Comparison of ENCODE assay signal across 25 cellular contexts in the genomic region with DNA sequence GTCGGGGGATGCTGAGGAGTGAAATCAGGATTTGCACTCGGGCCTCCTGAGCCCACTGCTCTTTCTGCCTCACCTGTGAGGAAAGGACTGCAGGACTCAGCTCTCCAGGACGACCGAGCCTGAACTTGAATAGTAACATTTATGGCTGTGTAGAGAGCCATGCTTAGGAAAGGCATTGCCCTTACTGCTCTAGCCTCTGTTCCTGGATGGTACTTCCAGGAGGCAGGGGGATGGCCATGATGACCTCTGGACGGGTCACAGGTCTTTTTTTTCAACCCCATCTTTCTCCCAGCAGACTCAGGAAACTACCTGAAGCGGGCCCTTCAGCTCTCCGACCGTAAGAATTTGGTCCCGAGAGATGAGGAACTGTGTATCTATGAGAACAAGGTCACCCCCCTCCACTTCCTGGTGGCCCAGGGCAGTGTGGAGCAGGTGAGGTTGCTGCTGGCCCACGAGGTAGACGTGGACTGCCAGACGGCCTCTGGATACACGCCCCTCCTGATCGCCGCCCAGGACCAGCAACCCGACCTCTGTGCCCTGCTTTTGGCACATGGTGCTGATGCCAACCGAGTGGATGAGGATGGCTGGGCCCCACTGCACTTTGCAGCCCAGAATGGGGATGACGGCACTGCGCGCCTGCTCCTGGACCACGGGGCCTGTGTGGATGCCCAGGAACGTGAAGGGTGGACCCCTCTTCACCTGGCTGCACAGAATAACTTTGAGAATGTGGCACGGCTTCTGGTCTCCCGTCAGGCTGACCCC. TPM values are rescaled to one million over a fixed set of nuclear protein-coding genes. Genes with fewer than 3 reads are reported as not detected.
"Had no signal": no experiment of that assay in that cellular context is flagged by ENCODE, and none has a peak within 500 bp of the region (broad histone marks: within the 10 kb centered on the region; RNA-seq: fewer than 3 reads in every experiment).

No MANE protein-coding gene starts in this region.

- DNase-seq: cortex of kidney; effector CD8-positive, alpha-beta T cell; effector memory CD8-positive, alpha-beta T cell; endodermal cell; erythroblast; esophagus squamous epithelium; foreskin fibroblast; foreskin melanocyte; gastrocnemius medialis; glutamatergic neuron; heart right ventricle; hippocampal formation; left cardiac atrium; left lung; left ventricle myocardium superior; lower lobe of right lung; mesenchymal stem cell; mucosa of descending colon had no signal

- H3K9me3 Mint-ChIP-seq: dendritic cell treated with granulocyte-macrophage colony-stimulating factor and Interleukin-4, amounts not matched to agents 40 ng/mL and 50 ng/mL, for 4 days; effector memory CD8-positive, alpha-beta T cell; endodermal cell; mesothelial cell of epicardium had no signal

- H3K27me3 ChIP-seq: gastrocnemius medialis, heart right ventricle, left lung had no signal

- H3K36me3 Mint-ChIP-seq: mesothelial cell of epicardium had no signal

- H3K4me1 Mint-ChIP-seq: endodermal cell, mesothelial cell of epicardium had no signal

- H3K9me3 ChIP-seq: esophagus squamous epithelium, gastrocnemius medialis, heart right ventricle, left lung, lower lobe of right lung, mucosa of descending colon had no signal

- ATAC-seq: effector memory CD8-positive, alpha-beta T cell; esophagus mucosa; gastrocnemius medialis; heart right ventricle; left cardiac atrium; left lung; left ventricle myocardium superior; lower lobe of right lung; mucosa of descending colon had no signal

- H3K36me3 ChIP-seq: esophagus squamous epithelium, gastrocnemius medialis, heart right ventricle, left lung, lower lobe of right lung had no signal

- H3K4me1 ChIP-seq: left lung, lower lobe of right lung had no signal

- H3K27me3 Mint-ChIP-seq: dendritic cell treated with granulocyte-macrophage colony-stimulating factor and Interleukin-4, amounts not matched to agents 40 ng/mL and 50 ng/mL, for 4 days had no signal

- H3K4me3 Mint-ChIP-seq: dendritic cell treated with granulocyte-macrophage colony-stimulating factor and Interleukin-4, amounts not matched to agents 40 ng/mL and 50 ng/mL, for 4 days; effector memory CD8-positive, alpha-beta T cell; endodermal cell; mesothelial cell of epicardium had no signal

- H3K27ac ChIP-seq: epithelial cell of prostate, esophagus squamous epithelium, gastrocnemius medialis, heart right ventricle, left lung, lower lobe of right lung had no signal

- H3K27ac Mint-ChIP-seq: dendritic cell treated with granulocyte-macrophage colony-stimulating factor and Interleukin-4, amounts not matched to agents 40 ng/mL and 50 ng/mL, for 4 days; effector memory CD8-positive, alpha-beta T cell; endodermal cell; mesothelial cell of epicardium had no signal

- H3K4me3 ChIP-seq: esophagus squamous epithelium, gastrocnemius medialis, heart right ventricle, left lung, lower lobe of right lung, mucosa of descending colon had no signal

RNA-seq across cellular contexts. Expression of a gene that starts 11.3 kb away (rescaled TPM):
- total RNA-seq: cerebellum, dermis microvascular lymphatic vessel endothelial cell, endodermal cell, heart right ventricle, lung microvascular endothelial cell had no signal
